ENCODE assay signal across 18 cellular contexts in genomic region chr5:87876616-87877015, GRCh38.
"Had no signal": no experiment of that assay in that cellular context is flagged by ENCODE, and none has a peak within 500 bp of the region (broad histone marks: within the 10 kb centered on the region; RNA-seq: fewer than 3 reads in every experiment).

No MANE protein-coding gene starts in this region.

- H3K9me3 ChIP-seq: neutrophil, testis had no signal

- H3K4me3 ChIP-seq: breast epithelium, heart left ventricle, stomach, testis, upper lobe of right lung had no signal

- H3K27me3 ChIP-seq: breast epithelium, heart left ventricle, neutrophil, stomach, testis, upper lobe of right lung had no signal

- H3K4me1 ChIP-seq: breast epithelium, heart left ventricle, stomach, testis, upper lobe of right lung had no signal

- DNase-seq: activated CD4-positive, alpha-beta T cell treated with anti-CD3 and anti-CD28 coated beads, Interleukin-2, amount 10 ng/mL, durations not matched to agents 7 days and 5 days; activated CD8-positive, alpha-beta memory T cell treated with anti-CD3 and anti-CD28 coated beads, Interleukin-2, amount 50 U/mL, for 48 hours; activated gamma-delta T cell; activated naive CD8-positive, alpha-beta T cell treated with anti-CD3 and anti-CD28 coated beads for 36 hours; activated T-cell treated with anti-CD3 and anti-CD28 coated beads, Interleukin-2, amount 50 U/mL, for 72 hours; effector memory CD8-positive, alpha-beta T cell; foreskin melanocyte; heart left ventricle; immature natural killer cell; mesenchymal stem cell; natural killer cell; stimulated activated CD4-positive, alpha-beta T cell treated with anti-CD3 and anti-CD28 coated beads, Interleukin-12 subunit alpha, Interleukin-12 subunit beta, amount 100 ng/mL, for 4 hours; stimulated activated CD4-positive, alpha-beta T cell treated with anti-CD3 and anti-CD28 coated beads, Interleukin-2, amount 100 ng/mL, for 24 hours; stomach; testis; upper lobe of right lung had no signal

- ATAC-seq: activated T-cell treated with anti-CD3 and anti-CD28 coated beads, Interleukin-2, amount 50 U/mL, for 72 hours; effector memory CD8-positive, alpha-beta T cell; heart left ventricle; natural killer cell; upper lobe of right lung had no signal

- H3K27ac ChIP-seq: breast epithelium, heart left ventricle, neutrophil, stomach, testis, upper lobe of right lung had no signal

- H3K36me3 ChIP-seq: breast epithelium, heart left ventricle, neutrophil, stomach, upper lobe of right lung had no signal
